Comparison of ENCODE assay signal across 8 cellular contexts in genomic region chr5:151924564-151925395, GRCh38. TPM values are rescaled to one million over a fixed set of nuclear protein-coding genes. Genes with fewer than 3 reads are reported as not detected.
DNase-seq lines count a peak whose midpoint lies in the region; ATAC-seq and TF ChIP-seq lines count a peak whose summit lies in the region.

Gene GLRA1, minus strand, starts transcription at chr5:151924851. Its CDS starts 302 bp downstream, at chr5:151924549.

- DNase-seq in DND-41 (peak; percentile 71), LoVo (ENCODE audit: low spot score) (peak; percentile 64), epithelial cell of esophagus (ENCODE audit: low read depth) (peak; percentile 63), myocyte (ENCODE audit: low read depth) (peak; percentile 65), upper lobe of right lung (peak; percentile 67), GF-D8 (lab: John Stamatoyannopoulos, UW) (no peak)
- peak; percentile 70 for DNase-seq in activated CD8-positive, alpha-beta T cell treated with anti-CD3 and anti-CD28 coated beads, Interleukin-2, amount 10 ng/mL, durations not matched to agents 7 days and 5 days

- intact Hi-C loops in upper lobe of right lung (cut with DNase I) = no loop called here

- H3K4me3 ChIP-seq in DND-41 (ENCODE audit: low read depth in 1 of 2, low read length in 2 of 2) = no peak within 1 kb of the TSS
- no peak within 1 kb of the TSS for H3K4me3 ChIP-seq in epithelial cell of esophagus (ENCODE audit: low read length)
- no peak within 1 kb of the TSS for H3K4me3 ChIP-seq in upper lobe of right lung

- H3K27me3 ChIP-seq in DND-41 (ENCODE audit: insufficient read depth, low read length, poor library complexity) (no peaks in the 10 kb centered on the region), upper lobe of right lung (peaks cover 9% of the 10 kb centered on the region)

- no peak within 1 kb of the TSS for H2AFZ ChIP-seq in DND-41 (ENCODE audit: low read depth, low read length)

- H4K20me1 ChIP-seq in DND-41 (ENCODE audit: insufficient read depth, low read length) = no peaks in the 10 kb centered on the region

- ATAC-seq in DND-41 (ENCODE audit: insufficient read depth, low read depth) (peak; percentile 79), upper lobe of right lung (peak; percentile 70), GM21390 (IDR thresholded peaks at IDR 0.05; ENCODE audit: unreplicated experiment) (no peak)
- peak; percentile 71 for ATAC-seq in activated CD8-positive, alpha-beta T cell treated with anti-CD3 and anti-CD28 coated beads, Interleukin-2, amount 10 ng/mL, durations not matched to agents 7 days and 5 days

- no peaks in the 10 kb centered on the region for H3K36me3 Mint-ChIP-seq in activated CD8-positive, alpha-beta T cell treated with anti-CD3 and anti-CD28 coated beads, Interleukin-2, amount 10 ng/mL, durations not matched to agents 7 days and 5 days (ENCODE audit: low read depth)

- TF ChIP-seq CTCF in DND-41 (IDR thresholded peaks at IDR 0.05; ENCODE audit: borderline replicate concordance, extremely low read depth, low read length, poor library complexity, severe bottlenecking) (no peak), epithelial cell of esophagus (IDR thresholded peaks at IDR 0.05; ENCODE audit: insufficient read depth, low read depth, low read length, missing control alignments) (no peak), upper lobe of right lung (IDR thresholded peaks at IDR 0.05) (no peak)

- H3K9me3 ChIP-seq in DND-41 (ENCODE audit: insufficient read depth, low read length, severe bottlenecking) = no peaks in the 10 kb centered on the region
- peaks cover 4% of the 10 kb centered on the region for H3K9me3 ChIP-seq in upper lobe of right lung

- H3K4me1 ChIP-seq in DND-41 (ENCODE audit: insufficient read depth, low read length) = no peaks in the 10 kb centered on the region
- H3K4me1 ChIP-seq in upper lobe of right lung = no peaks in the 10 kb centered on the region

- no peak within 1 kb of the TSS for H3K9ac ChIP-seq in DND-41 (ENCODE audit: low read depth, low read length)

- no peak within 1 kb of the TSS for H3K4me2 ChIP-seq in DND-41 (ENCODE audit: insufficient read depth, low read length)

- no peak within 1 kb of the TSS for H3K27ac Mint-ChIP-seq in activated CD8-positive, alpha-beta T cell treated with anti-CD3 and anti-CD28 coated beads, Interleukin-2, amount 10 ng/mL, durations not matched to agents 7 days and 5 days

- no peaks in the 10 kb centered on the region for H3K4me1 Mint-ChIP-seq in activated CD8-positive, alpha-beta T cell treated with anti-CD3 and anti-CD28 coated beads, Interleukin-2, amount 10 ng/mL, durations not matched to agents 7 days and 5 days (ENCODE audit: low read depth)

- POLR2A ChIA-PET in activated CD8-positive, alpha-beta T cell treated with anti-CD3 and anti-CD28 coated beads, Interleukin-2, amount 10 ng/mL, durations not matched to agents 7 days and 5 days (lab: Charles Lee) = no interaction called here

- H3K9me3 Mint-ChIP-seq in activated CD8-positive, alpha-beta T cell treated with anti-CD3 and anti-CD28 coated beads, Interleukin-2, amount 10 ng/mL, durations not matched to agents 7 days and 5 days (ENCODE audit: insufficient read depth) = no peaks in the 10 kb centered on the region

- H3K27ac ChIP-seq in DND-41 (ENCODE audit: low read length) = no peak within 1 kb of the TSS
- no peak within 1 kb of the TSS for H3K27ac ChIP-seq in upper lobe of right lung

- no peaks in the 10 kb centered on the region for H3K79me2 ChIP-seq in DND-41 (ENCODE audit: insufficient read depth, low read length)

- no peak within 1 kb of the TSS for H3K4me3 Mint-ChIP-seq in activated CD8-positive, alpha-beta T cell treated with anti-CD3 and anti-CD28 coated beads, Interleukin-2, amount 10 ng/mL, durations not matched to agents 7 days and 5 days

- CTCF ChIA-PET in activated CD8-positive, alpha-beta T cell treated with anti-CD3 and anti-CD28 coated beads, Interleukin-2, amount 10 ng/mL, durations not matched to agents 7 days and 5 days (lab: Charles Lee) = no interaction called here

- H3K36me3 ChIP-seq in DND-41 (ENCODE audit: insufficient read depth, low read length) (no peaks in the 10 kb centered on the region), upper lobe of right lung (no peaks in the 10 kb centered on the region)

- peaks cover 8% of the 10 kb centered on the region for H3K27me3 Mint-ChIP-seq in activated CD8-positive, alpha-beta T cell treated with anti-CD3 and anti-CD28 coated beads, Interleukin-2, amount 10 ng/mL, durations not matched to agents 7 days and 5 days (ENCODE audit: low read depth)

RNA-seq across cellular contexts. Expression of gene GLRA1, which starts in this region (rescaled TPM):
- total RNA-seq in activated CD8-positive, alpha-beta T cell treated with anti-CD3 and anti-CD28 coated beads, Interleukin-2, amount 10 ng/mL, durations not matched to agents 7 days and 5 days = not detected
- total RNA-seq in myocyte (not detected in 2 replicates), upper lobe of right lung (not detected)
- polyA plus RNA-seq in myocyte (2012) = 0.06 TPM

Comparison
In these comparisons a context has a peak if more than half of its experiments do, and no peak if none do; other contexts are left out.
1. Peak in DNase-seq and ATAC-seq in activated CD8-positive, alpha-beta T cell treated with anti-CD3 and anti-CD28 coated beads, Interleukin-2, amount 10 ng/mL, durations not matched to agents 7 days and 5 days; RNA of the gene not detected or under 1 TPM.
2. Peak in DNase-seq in myocyte; RNA of the gene not detected or under 1 TPM.
3. Peak in DNase-seq and ATAC-seq in upper lobe of right lung; RNA of the gene not detected or under 1 TPM.